Comparison of ENCODE assay signal across 6 cellular contexts in genomic region chr3:170949211-170949610, GRCh38.
"Had no signal": no experiment of that assay in that cellular context is flagged by ENCODE, and none has a peak within 500 bp of the region (broad histone marks: within the 10 kb centered on the region; RNA-seq: fewer than 3 reads in every experiment).

No MANE protein-coding gene starts in this region.

- H3K4me3 Mint-ChIP-seq: IgD-negative memory B cell had no signal

- H3K4me3 ChIP-seq: K562 had no signal

- H3K27me3 Mint-ChIP-seq: IgD-negative memory B cell had no signal

- FAIRE-seq: HTR-8/SVneo, K562 had no signal

- H3K27ac Mint-ChIP-seq: IgD-negative memory B cell had no signal

- H3K27ac ChIP-seq: HL-60 had no signal

- H3K4me1 Mint-ChIP-seq: IgD-negative memory B cell had no signal

- H3K9me3 Mint-ChIP-seq: IgD-negative memory B cell had no signal

- DNase-seq: IMR-90, KBM-7 had no signal

- ATAC-seq: K562 had no signal
